8 cellular contexts compared by ENCODE assay signal in genomic region chr2:88627055-88627855, GRCh38. TPM values are rescaled to one million over a fixed set of nuclear protein-coding genes. Genes with fewer than 3 reads are reported as not detected.
A peak's percentile ranks its signal among the peaks of the same experiment; 100 is the strongest.
DNase-seq lines count a peak whose midpoint lies in the region; ATAC-seq and TF ChIP-seq lines count a peak whose summit lies in the region.

TSS of gene EIF2AK3 (minus strand) at chr2:88627464. CDS start at chr2:88627274, 190 bp downstream.

- peak in 1 of 4 donors; percentile 66 for TF ChIP-seq EP300 in upper lobe of left lung (IDR thresholded peaks at IDR 0.05)

- intact Hi-C loops in T-helper 1 cell treated with Interleukin-12 subunit alpha and Interleukin-12 subunit beta and Interleukin-4 antibody, amounts not matched to agents 30 ng/mL and 1 ng/mL, for 36 hours (cut with micrococcal nuclease), result loop anchor here (1.0 to 5.0 kb wide), 8 partner anchors 11 to 611 kb away; partner anchors contain the start of genes KRCC1, RNU2-63P and RPIA
- intact Hi-C loops in heart right ventricle (cut with DNase I) (loop anchor here in 6 of 10 donors (1.0 to 5.0 kb wide), 5 partner anchors 26 to 65 kb away; partner anchors contain the start of gene RPIA (in 2 of the 6)), posterior cingulate gyrus (cut with DNase I) (no loop called here)

- H3K4me3 ChIP-seq in heart right ventricle, result peak within 1 kb of the TSS; percentile 54 to 95 (median 91)
- H3K4me3 ChIP-seq in upper lobe of left lung, result peak within 1 kb of the TSS; percentile 56 to 99 (median 94)

- H3K36me3 ChIP-seq in heart right ventricle (no peaks in the 10 kb centered on the region), upper lobe of left lung (no peaks in the 10 kb centered on the region)

- DNase-seq in GM13976 (ENCODE audit: low spot score) (peak; percentile 93), NCI-H146 treated with DMSO at 0.1 percent for 48 hours (lab: John Stamatoyannopoulos, UW; ENCODE audit: unreplicated experiment) (peak; percentile 99), amniotic epithelial cell (ENCODE audit: low read depth) (peak; percentile 100), heart right ventricle (peak; percentile 98 to 100), posterior cingulate gyrus (peak; percentile 98 to 100 (median 99)), upper lobe of left lung (peak; percentile 98 to 99)

- peak; percentile 67 to 99 (median 98) for TF ChIP-seq POLR2A in upper lobe of left lung (IDR thresholded peaks at IDR 0.05)

- WGBS in heart right ventricle, 2 donors, result 0% methylated on average over 70 to 75 of the region's 75 CpGs
- WGBS in upper lobe of left lung, 2 donors, result 0 to 1% methylated on average over 25 to 28 of the region's 75 CpGs

- H3K27ac ChIP-seq in heart right ventricle (peak within 1 kb of the TSS; percentile 81 to 99 (median 96)), upper lobe of left lung (peak within 1 kb of the TSS; percentile 94 to 99 (median 99))

- no peak for TF ChIP-seq CTCF in GM13976 (IDR thresholded peaks at IDR 0.05; ENCODE audit: borderline replicate concordance, control extremely low read depth, extremely low read depth, insufficient read depth, missing control alignments)
- TF ChIP-seq CTCF in heart right ventricle (IDR thresholded peaks at IDR 0.05), result peak in 4 of 9 donors; percentile 16 to 37 (median 30)
- TF ChIP-seq CTCF in upper lobe of left lung (IDR thresholded peaks at IDR 0.05), result peak in 4 of 6 experiments; percentile 58 to 75 (median 62)

- no peaks in the 10 kb centered on the region for H3K27me3 ChIP-seq in heart right ventricle
- no peaks in the 10 kb centered on the region for H3K27me3 ChIP-seq in upper lobe of left lung

- in situ Hi-C loops in GM13976 (cut with MboI; ENCODE audit: low sequenced_read_pairs, unreplicated experiment), result no loop called here

- ATAC-seq in HG02870 (IDR thresholded peaks at IDR 0.05; ENCODE audit: unreplicated experiment) (peak; percentile 86), heart right ventricle (peak; percentile 92 to 97 (median 96)), upper lobe of left lung (ENCODE audit: low FRiP score in 2 of 2) (peak; percentile 95 to 98)

- H3K4me1 ChIP-seq in heart right ventricle (peaks cover 0 to 54% (median 44%) of the 10 kb centered on the region in 9 donors), upper lobe of left lung (peaks cover 24 to 31% (median 30%) of the 10 kb centered on the region in 4 donors)

- no peaks in the 10 kb centered on the region for H3K9me3 ChIP-seq in heart right ventricle
- H3K9me3 ChIP-seq in upper lobe of left lung, result no peaks in the 10 kb centered on the region

RNA-seq across cellular contexts. Expression of gene EIF2AK3, which starts in this region (rescaled TPM):
- 30.5 and 31.4 TPM in 2 replicates for total RNA-seq in T-helper 1 cell treated with Interleukin-12 subunit alpha and Interleukin-12 subunit beta and Interleukin-4 antibody, amounts not matched to agents 30 ng/mL and 1 ng/mL, for 36 hours
- total RNA-seq in heart right ventricle (10 to 100 TPM in 6 of 10 donors, 1 to 10 TPM in 4; 5.9 to 21.5 (median 10.4) TPM), upper lobe of left lung (10 to 100 TPM; 15.5 to 43.7 (median 23.0) TPM)
- 1 to 10 TPM; 4.6 to 9.6 TPM for polyA plus RNA-seq in heart right ventricle

Comparison
In these comparisons a context has a peak if more than half of its experiments do, and no peak if none do; other contexts are left out.
1. Peak in every context shown above with its lines: DNase-seq, ATAC-seq, H3K4me3 ChIP-seq and H3K27ac ChIP-seq.